7 cellular contexts compared by ENCODE assay signal in genomic region chr10:119619811-119620210, GRCh38. TPM values are rescaled to one million over a fixed set of nuclear protein-coding genes. Genes with fewer than 3 reads are reported as not detected.
DNase-seq lines count a peak whose midpoint lies in the region; ATAC-seq, FAIRE-seq and TF ChIP-seq lines count a peak whose summit lies in the region.
"Not testable (repeated sequence)": the region's sequence is repeated elsewhere in the genome, so short reads cannot be mapped to it uniquely, and the experiment has no call there.

No MANE protein-coding gene starts in this region.

- 90% methylated on average over 8 of the region's 8 CpGs for WGBS in A549 (ENCODE audit: missing lambda C conversion rate)
- 85 to 89% methylated on average over 8 of the region's 8 CpGs for WGBS in GM23248 (ENCODE audit: low coverage in 1 of 2, low lambda C conversion rate in 2 of 2, missing lambda C conversion rate in 2 of 2), 2 experiments
- 88% methylated on average over 8 of the region's 8 CpGs; no CpG with 5 or more reads in 1 of the 2 experiments for WGBS in H1 (ENCODE audit: extremely low coverage in 1 of 2, insufficient coverage in 1 of 2, insufficient read length in 1 of 2, insufficient replicate concordance in 2 of 2, low coverage in 1 of 2, low lambda C conversion rate in 2 of 2, missing lambda C conversion rate in 1 of 2), 2 experiments
- WGBS in psoas muscle, 3 donors: 95 to 97% (median 95%) methylated on average over 8 of the region's 8 CpGs

- H2BK5ac ChIP-seq in H1 (ENCODE audit: low read depth, low read length): not testable (repeated sequence)

- not testable (repeated sequence) for H2AFZ ChIP-seq in GM23248; H1 (ENCODE audit: low read length)

- not testable (repeated sequence) for H3K9me2 ChIP-seq in GM23248 (ENCODE audit: insufficient read depth)

- H3K36me3 ChIP-seq in GM23248 (ENCODE audit: low read depth); KOPT-K1 (ENCODE audit: insufficient read depth, low read length); H1 (ENCODE audit: control insufficient read depth in 2 of 4, insufficient read depth in 4 of 4, low read length in 3 of 4); left ventricle myocardium inferior; psoas muscle (ENCODE audit: insufficient read depth in 1 of 2, low read depth in 1 of 2): not testable (repeated sequence)

- not testable (repeated sequence) for H3K14ac ChIP-seq in H1 (ENCODE audit: insufficient read length)

- not testable (repeated sequence) for H3K9me3 ChIP-seq in A549; GM23248 (ENCODE audit: low read depth); KOPT-K1 (ENCODE audit: insufficient read depth, low read length, poor library complexity, severe bottlenecking); H1 (ENCODE audit: insufficient read depth in 2 of 2, low read depth in 1 of 2, low read length in 1 of 2); left ventricle myocardium inferior (replicated peaks); psoas muscle

- H3K9ac ChIP-seq in GM23248; H1 (replicated peaks in 1 of 4; ENCODE audit: extremely low read depth in 1 of 4, low read depth in 3 of 4, low read length in 3 of 4): not testable (repeated sequence)

- not testable (repeated sequence) for H2BK12ac ChIP-seq in H1 (ENCODE audit: low read depth, low read length)

- TF ChIP-seq RAD21 in A549 (conservative IDR thresholded peaks at IDR 0.05 in 1 of 2, IDR thresholded peaks at IDR 0.05 in 1 of 2); H1 (IDR thresholded peaks at IDR 0.05 in 1 of 2, conservative IDR thresholded peaks at IDR 0.05 in 1 of 2; ENCODE audit: low read depth in 2 of 2, low read length in 2 of 2): not testable (repeated sequence)

- H3K27me3 ChIP-seq in GM23248 (replicated peaks; ENCODE audit: insufficient read depth); H1 (replicated peaks in 1 of 4; ENCODE audit: control insufficient read depth in 3 of 4, extremely low read depth in 1 of 4, insufficient read depth in 3 of 4, low read length in 3 of 4); left ventricle myocardium inferior (ENCODE audit: low read depth); psoas muscle (ENCODE audit: insufficient read depth in 3 of 3, low read length in 2 of 3): not testable (repeated sequence)

- TF ChIP-seq CTCF in A549 (IDR thresholded peaks at IDR 0.05); VCaP (conservative IDR thresholded peaks at IDR 0.05); H1 (IDR thresholded peaks at IDR 0.05; ENCODE audit: control extremely low read depth in 1 of 3, insufficient read depth in 1 of 3, low read depth in 1 of 3, low read length in 3 of 3); left ventricle myocardium inferior (IDR thresholded peaks at IDR 0.05; ENCODE audit: borderline replicate concordance); psoas muscle (IDR thresholded peaks at IDR 0.05): not testable (repeated sequence)

- not testable (repeated sequence) for FAIRE-seq in A549 (lab: Jason Lieb, UNC); H1 (lab: Jason Lieb, UNC)

- not testable (repeated sequence) for H3K23ac ChIP-seq in H1 (ENCODE audit: insufficient read length)

- H3K79me2 ChIP-seq in GM23248 (ENCODE audit: insufficient read depth); H1 (ENCODE audit: control insufficient read depth in 1 of 2, insufficient read depth in 2 of 2, low read length in 2 of 2): not testable (repeated sequence)

- peak overlapping the region; percentile 50; the same call in 2 of the 3 replicates for H3K4me2 ChIP-seq in A549
- H3K4me2 ChIP-seq in GM23248 (ENCODE audit: unreplicated experiment); H1 (ENCODE audit: insufficient read depth in 1 of 2, low read depth in 2 of 2, low read length in 2 of 2): not testable (repeated sequence)

- not testable (repeated sequence) for H3K4me3 ChIP-seq in A549; GM23248; H1 (ENCODE audit: extremely low read depth in 1 of 4, insufficient read depth in 2 of 4, low read depth in 3 of 4, low read length in 4 of 4); left ventricle myocardium inferior; psoas muscle

- peaks cover 10% of the 10 kb centered on the region for H3K4me1 ChIP-seq in A549
- peaks cover 15% of the 10 kb centered on the region for H3K4me1 ChIP-seq in GM23248 (ENCODE audit: insufficient read depth)
- not testable (repeated sequence) for H3K4me1 ChIP-seq in H1 (replicated peaks in 1 of 4; ENCODE audit: control insufficient read depth in 3 of 4, insufficient read depth in 4 of 4, low read length in 3 of 4)
- H3K4me1 ChIP-seq in left ventricle myocardium inferior: peaks cover 30% of the 10 kb centered on the region
- peaks cover 25% of the 10 kb centered on the region for H3K4me1 ChIP-seq in psoas muscle

- POLR2A ChIA-PET in A549 (lab: Yijun Ruan, JAX): interaction anchor here (1.5 kb wide), 1 partner anchor 23 kb away, joined by 4 read pairs; the partner anchor contains the start of gene TIAL1
- POLR2A ChIA-PET in H1 (lab: Charles Lee; ENCODE audit: partially characterized antibody): not testable (repeated sequence)

- in situ Hi-C loops in GM23248 (cut with MboI): not testable (repeated sequence)

- not testable (repeated sequence) for H2BK20ac ChIP-seq in H1 (ENCODE audit: low read length)

- H4K8ac ChIP-seq in H1 (ENCODE audit: extremely low read depth, insufficient read depth, low read length): not testable (repeated sequence)

- CTCF ChIA-PET in A549 (lab: Yijun Ruan, JAX): interaction anchor here (0.5 to 5.8 kb wide), 6 partner anchors 11 to 224 kb away, joined by 3 to 35 read pairs (median 4); no protein-coding TSS in a partner anchor
- CTCF ChIA-PET in H1 (lab: Charles Lee; ENCODE audit: partially characterized antibody): interaction anchor here (0.7 to 4.0 kb wide), 5 partner anchors 11 to 420 kb away, joined by 3 to 21 read pairs (median 3); no protein-coding TSS in a partner anchor

- H3K27ac ChIP-seq in A549 (peak overlapping the region in 1 of 2 experiments; percentile 12; a peak in 1 of 6 replicates), GM23248 (peak overlapping the region; percentile 16), KOPT-K1 (ENCODE audit: low read depth, low read length, poor library complexity, severe bottlenecking) (peak overlapping the region; percentile 76), VCaP (peak overlapping the region; percentile 64), left ventricle myocardium inferior (replicated peaks) (peak overlapping the region; percentile 1), psoas muscle (peak overlapping the region; percentile 60)
- not testable (repeated sequence) for H3K27ac ChIP-seq in H1 (ENCODE audit: low read depth, low read length)

- not testable (repeated sequence) for H3K56ac ChIP-seq in H1 (replicated peaks; ENCODE audit: insufficient read length, low read depth, low read length)

- not testable (repeated sequence) for H3K18ac ChIP-seq in H1 (ENCODE audit: extremely low read depth, low read length)

- H3K4ac ChIP-seq in H1 (replicated peaks; ENCODE audit: insufficient read length, low read depth, low read length): not testable (repeated sequence)

- not testable (repeated sequence) for H2AK5ac ChIP-seq in H1 (ENCODE audit: low read depth, low read length)

- H4K5ac ChIP-seq in H1 (ENCODE audit: insufficient read length, low read depth, low read length): peak overlapping the region; percentile 5

- not testable (repeated sequence) for H3K23me2 ChIP-seq in H1 (ENCODE audit: low read depth, low read length)

- intact Hi-C loops in left ventricle myocardium inferior (cut with micrococcal nuclease); psoas muscle (cut with DNase I): not testable (repeated sequence)

- 0 out of 2 replicates have a peak, but pooled peaks cover 14% of the 10 kb centered on the region for H3F3A ChIP-seq in GM23248 (ENCODE audit: insufficient read depth)

- not testable (repeated sequence) for H3K79me1 ChIP-seq in H1 (ENCODE audit: low read depth, low read length)

- not testable (repeated sequence) for H2BK120ac ChIP-seq in H1 (replicated peaks; ENCODE audit: low read depth, low read length)

- not testable (repeated sequence) for H4K91ac ChIP-seq in H1 (replicated peaks; ENCODE audit: insufficient read length, low read length)

- not testable (repeated sequence) for TF ChIP-seq POLR2A in A549 (IDR thresholded peaks at IDR 0.05; ENCODE audit: low read length); H1 (IDR thresholded peaks at IDR 0.05; ENCODE audit: control extremely low read depth in 1 of 2, low read depth in 2 of 2, low read length in 2 of 2)

- not testable (repeated sequence) for ATAC-seq in A549, psoas muscle

- not testable (repeated sequence) for DNase-seq in A549 (ENCODE audit: low read depth in 1 of 2, low spot score in 1 of 2); GM23248; H1 (ENCODE audit: low read depth in 1 of 2, low spot score in 2 of 2); left ventricle myocardium inferior; psoas muscle

- H4K20me1 ChIP-seq in GM23248 (ENCODE audit: insufficient read depth); H1 (replicated peaks in 1 of 2; ENCODE audit: control insufficient read depth in 1 of 2, insufficient read depth in 2 of 2, low read length in 2 of 2): not testable (repeated sequence)

- H2BK15ac ChIP-seq in H1 (ENCODE audit: low read length): peak overlapping the region; percentile 53; the same call in 1 of the 2 replicates

- not testable (repeated sequence) for TF ChIP-seq EP300 in A549 (IDR thresholded peaks at IDR 0.05); H1 (IDR thresholded peaks at IDR 0.05; ENCODE audit: borderline replicate concordance in 1 of 2, low read depth in 2 of 2, low read length in 2 of 2)

RNA-seq across cellular contexts. Expression of gene TIAL1, which starts 23.0 kb away (rescaled TPM):
- 101 and 115 TPM in 2 replicates for polyA plus RNA-seq in A549 (2011; rRNA removed)
- 40.8 and 45.1 TPM in 2 replicates for polyA plus RNA-seq in A549 (2012; cell fraction: cytosol; rRNA removed)
- 54.7 and 77.8 TPM in 2 replicates for polyA plus RNA-seq in A549 (2012; cell fraction: nucleus; rRNA removed)
- 88.1 to 89.5 TPM (median 88.8 TPM) in 3 replicates for polyA plus RNA-seq in A549 (2017; fragmentation: RNase III; extraction: RNeasy Plus Mini Kit Qiagen cat#74134 plus additional on column Dnase treatment)
- polyA minus RNA-seq in A549 (2011; rRNA and poly(A)+ RNA removed): 61.5 and 64.7 TPM in 2 replicates
- 34.7 and 43.6 TPM in 2 replicates for total RNA-seq in GM23248 (2014; rRNA removed; shearing (Covaris generic))
- 21.2 and 24.1 TPM in 2 replicates for polyA plus RNA-seq in GM23248 (2016; fragmentation: Nextera tagmentation; extraction: Ambion mirVana)
- 151 and 166 TPM in 2 replicates for total RNA-seq in H1 (2021; fragmentation: NEBNext Ultra II Directional; extraction: Animal tissue kit (Norgen Biotek cat#: 25700))
- polyA plus RNA-seq in H1 (2011; rRNA removed): 37.4 and 50.4 TPM in 2 replicates
- 77.1 TPM for polyA plus RNA-seq in H1 (2011; cell fraction: cytosol; rRNA removed)
- 103 TPM for polyA plus RNA-seq in H1 (2011; cell fraction: nucleus; rRNA removed)
- polyA plus RNA-seq in H1 (2012, experiment 1 of 2): 75.5 to 128 TPM (median 91.2 TPM) in 4 replicates
- polyA plus RNA-seq in H1 (2012, experiment 2 of 2): 49.0 TPM
- polyA plus RNA-seq in H1 (2013, experiment 1 of 2): 94.8 TPM
- 88.8 TPM for polyA plus RNA-seq in H1 (2013, experiment 2 of 2)
- 55.2 and 69.2 TPM in 2 replicates for polyA minus RNA-seq in H1 (2011; rRNA and poly(A)+ RNA removed)
- 35.9 TPM for polyA minus RNA-seq in H1 (2011; cell fraction: cytosol; rRNA and poly(A)+ RNA removed)
- 83.5 TPM for polyA minus RNA-seq in H1 (2011; cell fraction: nucleus; rRNA and poly(A)+ RNA removed)
- total RNA-seq in left ventricle myocardium inferior: 73.9 TPM
- 100 to 1,000 TPM in 1 of 4 donors, 10 to 100 TPM in 3; 57.7 to 106 (median 81.8) TPM for total RNA-seq in psoas muscle
- 10 to 100 TPM; 38.2 to 92.6 (median 54.5) TPM for polyA plus RNA-seq in psoas muscle

RNA-seq across cellular contexts. Expression of gene BAG3, which starts 31.4 kb away (rescaled TPM):
- polyA plus RNA-seq in A549 (2011; rRNA removed) (10.7 and 18.3 TPM in 2 replicates), A549 (2017; fragmentation: RNase III; extraction: RNeasy Plus Mini Kit Qiagen cat#74134 plus additional on column Dnase treatment) (50.0 to 58.4 TPM (median 57.4 TPM) in 3 replicates), GM23248 (2016; fragmentation: Nextera tagmentation; extraction: Ambion mirVana) (88.2 and 99.5 TPM in 2 replicates), H1 (2011; rRNA removed) (3.5 and 7.5 TPM in 2 replicates), psoas muscle (100 to 1,000 TPM; 283 to 571 (median 364) TPM)
- polyA plus RNA-seq in A549 (2012; cell fraction: cytosol; rRNA removed): 19.0 and 26.0 TPM in 2 replicates
- 43.7 and 44.6 TPM in 2 replicates for polyA plus RNA-seq in A549 (2012; cell fraction: nucleus; rRNA removed)
- polyA minus RNA-seq in A549 (2011; rRNA and poly(A)+ RNA removed): 11.6 TPM in 2 replicates
- total RNA-seq in GM23248 (2014; rRNA removed; shearing (Covaris generic)): 18.1 and 20.0 TPM in 2 replicates
- 13.3 and 14.6 TPM in 2 replicates for total RNA-seq in H1 (2021; fragmentation: NEBNext Ultra II Directional; extraction: Animal tissue kit (Norgen Biotek cat#: 25700))
- 3.0 TPM for polyA plus RNA-seq in H1 (2011; cell fraction: cytosol; rRNA removed)
- polyA plus RNA-seq in H1 (2011; cell fraction: nucleus; rRNA removed): 7.0 TPM
- polyA plus RNA-seq in H1 (2012, experiment 1 of 2): 10.5 to 13.6 TPM (median 12.9 TPM) in 4 replicates
- polyA plus RNA-seq in H1 (2012, experiment 2 of 2): 10.4 TPM
- polyA plus RNA-seq in H1 (2013, experiment 1 of 2): 12.1 TPM
- polyA plus RNA-seq in H1 (2013, experiment 2 of 2): 12.1 TPM
- 1.7 and 2.1 TPM in 2 replicates for polyA minus RNA-seq in H1 (2011; rRNA and poly(A)+ RNA removed)
- 6.9 TPM for polyA minus RNA-seq in H1 (2011; cell fraction: cytosol; rRNA and poly(A)+ RNA removed)
- 4.1 TPM for polyA minus RNA-seq in H1 (2011; cell fraction: nucleus; rRNA and poly(A)+ RNA removed)
- total RNA-seq in left ventricle myocardium inferior (164 TPM), psoas muscle (100 to 1,000 TPM; 354 to 855 (median 486) TPM)
